24 cellular contexts compared by ENCODE assay signal in genomic region chr11:103652013-103652412, GRCh38.
A peak's percentile ranks its signal among the peaks of the same experiment; 100 is the strongest.
DNase-seq lines count a peak whose midpoint lies in the region; ATAC-seq and TF ChIP-seq lines count a peak whose summit lies in the region.
"Had no signal": no experiment of that assay in that cellular context is flagged by ENCODE, and none has a peak within 500 bp of the region (broad histone marks: within the 10 kb centered on the region; RNA-seq: fewer than 3 reads in every experiment).

No MANE protein-coding gene starts in this region.

- no peak overlapping the region for H3K27ac ChIP-seq in A673 (ENCODE audit: low read depth, low read length, poor library complexity, severe bottlenecking)
- H3K27ac ChIP-seq: esophagus muscularis mucosa, heart right ventricle, lower lobe of right lung, ovary, stomach, upper lobe of left lung had no signal

- ATAC-seq in GM18858 (IDR thresholded peaks at IDR 0.05; ENCODE audit: unreplicated experiment) (no peak), HG02973 (IDR thresholded peaks at IDR 0.05; ENCODE audit: unreplicated experiment) (no peak)
- ATAC-seq: activated naive CD4-positive, alpha-beta T cell treated with anti-CD3 and anti-CD28 coated beads, Interleukin-2, amount 50 U/mL, for 72 hours; activated T-cell treated with anti-CD3 and anti-CD28 coated beads, Interleukin-2, amount 50 U/mL, for 72 hours; heart right ventricle; lower lobe of right lung; Right ventricle myocardium inferior had no signal

- no peak for TF ChIP-seq CTCF in A673 (conservative IDR thresholded peaks at IDR 0.05; ENCODE audit: low read depth, low read length)

- intact Hi-C loops in A673 (cut with micrococcal nuclease; ENCODE audit: unreplicated experiment), result no loop called here

- H3K4me1 ChIP-seq in A673 (ENCODE audit: insufficient read depth, low read length, poor library complexity, severe bottlenecking), result no peaks in the 10 kb centered on the region
- H3K4me1 ChIP-seq: esophagus muscularis mucosa, heart right ventricle, lower lobe of right lung, stomach, upper lobe of left lung had no signal

- H3K36me3 ChIP-seq in A673 (ENCODE audit: insufficient read depth, low read length, poor library complexity, severe bottlenecking), result no peaks in the 10 kb centered on the region
- H3K36me3 ChIP-seq: esophagus muscularis mucosa, heart right ventricle, lower lobe of right lung, ovary, stomach, upper lobe of left lung had no signal

- BruUV-seq in A673 (replicated peaks; lab: Mats Ljungman, UMichigan), result no TSS peak

- H3K4me3 ChIP-seq in A673 (ENCODE audit: low read depth, low read length, poor library complexity, severe bottlenecking), result no peak overlapping the region
- H3K4me3 ChIP-seq: esophagus muscularis mucosa, heart right ventricle, lower lobe of right lung, ovary, stomach, upper lobe of left lung had no signal

- no peaks in the 10 kb centered on the region for H3K27me3 ChIP-seq in A673 (replicated peaks; ENCODE audit: insufficient read depth, low read depth, low read length, poor library complexity)
- H3K27me3 ChIP-seq: esophagus muscularis mucosa, heart right ventricle, ovary, stomach, upper lobe of left lung had no signal

- CTCF ChIA-PET in A673 (lab: Charles Lee), result no interaction called here

- no peaks in the 10 kb centered on the region for H3K9me3 ChIP-seq in A673 (ENCODE audit: low read depth, low read length, poor library complexity, severe bottlenecking)
- H3K9me3 ChIP-seq: lower lobe of right lung, ovary had no signal

- POLR2A ChIA-PET in A673 (lab: Charles Lee; ENCODE audit: low non-redundant PET), result no interaction called here

- DNase-seq in A673 (ENCODE audit: low spot score) (peak; percentile 86), HCEC 1CT (peak; percentile 32), RPMI7951 (ENCODE audit: low read depth) (peak; percentile 88), cerebellar cortex (ENCODE audit: low spot score) (peak; percentile 41), OCI-M2 (lab: John Stamatoyannopoulos, UW; ENCODE audit: unreplicated experiment) (no peak)
- DNase-seq in activated CD4-positive, alpha-beta T cell treated with anti-CD3 and anti-CD28 coated beads, Interleukin-2, amount 50 U/mL, for 4 hours, result no peak
- DNase-seq: ACHN; activated B cell treated with CpG ODN at 0.5 μM for 24 hours; activated T-cell treated with anti-CD3 and anti-CD28 coated beads, Interleukin-2, amount 50 U/mL, for 72 hours; CD4-positive, alpha-beta memory T cell; DND-41; heart right ventricle; lower lobe of right lung; NCI-H1092 treated with DMSO at 0.1 percent for 48 hours; NCI-H2171 treated with DMSO at 0.1 percent for 48 hours; ovary; stimulated activated CD4-positive, alpha-beta T cell treated with anti-CD3 and anti-CD28 coated beads, Interleukin-2, amount 100 ng/mL, for 24 hours; stomach; upper lobe of left lung had no signal

Comparison
In these comparisons a context has a peak if more than half of its experiments do, and no peak if none do; other contexts are left out.
1. DNase-seq: peak in A673 (single experiment), HCEC 1CT (single experiment), RPMI7951 (single experiment) and cerebellar cortex (single experiment); none in OCI-M2 (single experiment) and activated CD4-positive, alpha-beta T cell treated with anti-CD3 and anti-CD28 coated beads, Interleukin-2, amount 50 U/mL, for 4 hours (0 of 2).